ENCODE assay signal across 7 cellular contexts in the genomic region with DNA sequence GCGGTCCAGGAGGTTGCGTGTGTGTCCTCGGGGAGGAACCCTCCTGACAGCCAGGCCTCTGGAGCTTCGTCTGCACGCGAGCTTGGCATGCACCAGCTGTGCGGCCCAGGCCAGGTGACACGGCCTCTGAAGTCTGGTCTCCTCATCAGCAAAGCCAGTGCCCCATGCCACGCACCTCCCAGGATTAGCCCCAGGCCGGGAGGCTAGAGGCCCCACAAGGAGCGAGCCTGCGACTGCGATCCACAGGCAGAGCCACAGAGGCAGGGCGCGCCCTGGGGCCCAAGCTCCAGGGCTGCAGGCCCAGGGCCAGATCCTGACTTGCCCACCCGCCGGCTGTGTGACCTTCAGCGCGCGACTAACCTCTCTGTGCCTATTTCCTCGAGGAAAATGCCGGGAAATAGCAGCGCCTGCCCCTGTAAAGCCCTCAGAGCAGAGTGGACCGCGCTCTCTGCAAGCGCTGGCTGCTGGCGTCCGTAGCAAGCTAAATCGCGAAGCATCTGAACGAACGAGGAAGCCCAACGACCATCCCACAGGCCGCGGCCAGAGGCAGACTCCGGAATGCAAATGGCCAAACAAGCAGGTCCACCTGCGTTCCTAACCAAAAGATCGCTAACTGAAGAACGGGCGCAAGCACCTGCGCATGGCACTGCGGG. TPM values are rescaled to one million over a fixed set of nuclear protein-coding genes. Genes with fewer than 3 reads are reported as not detected.
DNase-seq lines count a peak whose midpoint lies in the region; ATAC-seq and TF ChIP-seq lines count a peak whose summit lies in the region.

No MANE protein-coding gene starts in this region.

- H3K27me3 ChIP-seq in H7 (ENCODE audit: control insufficient read depth, insufficient read depth, low read length), result no peaks in the 10 kb centered on the region
- no peaks in the 10 kb centered on the region for H3K27me3 ChIP-seq in right atrium auricular region
- no peaks in the 10 kb centered on the region for H3K27me3 ChIP-seq in skeletal muscle tissue (ENCODE audit: control insufficient read depth in 3 of 3, insufficient read depth in 3 of 3, low read length in 3 of 3)

- TF ChIP-seq CTCF in WI38 (IDR thresholded peaks at IDR 0.05; ENCODE audit: low read depth, low read length), result no peak
- no peak for TF ChIP-seq CTCF in right atrium auricular region (IDR thresholded peaks at IDR 0.05)

- ATAC-seq in HG03520 (IDR thresholded peaks at IDR 0.05; ENCODE audit: unreplicated experiment) (no peak), GM18505 (IDR thresholded peaks at IDR 0.05; ENCODE audit: unreplicated experiment) (no peak)

- TF ChIP-seq POLR2A in GM18505 (IDR thresholded peaks at IDR 0.05; ENCODE audit: borderline replicate concordance, extremely low read depth, insufficient read depth, insufficient read length), result no peak

- no peaks in the 10 kb centered on the region for H3K9me3 ChIP-seq in right atrium auricular region
- H3K9me3 ChIP-seq in skeletal muscle tissue (ENCODE audit: control insufficient read depth in 3 of 3, low read length in 3 of 3), result no peaks in the 10 kb centered on the region

- DNase-seq in H7, result no peak
- peak; percentile 62 for DNase-seq in right atrium auricular region (ENCODE audit: low spot score)
- no peak for DNase-seq in stimulated activated CD4-positive, alpha-beta T cell treated with anti-CD3 and anti-CD28 coated beads, Interleukin-2, amount 100 ng/mL, for 24 hours

- H3K4me1 ChIP-seq in right atrium auricular region (peaks cover 0 to 22% of the 10 kb centered on the region in 2 donors), skeletal muscle tissue (ENCODE audit: control insufficient read depth in 3 of 3, insufficient read depth in 3 of 3, low read length in 3 of 3) (peaks cover 34 to 53% (median 37%) of the 10 kb centered on the region in 3 donors)

- H3K27ac ChIP-seq in right atrium auricular region (peak overlapping the region; percentile 78 to 83), skeletal muscle tissue (ENCODE audit: low read depth, low read length) (peak overlapping the region; percentile 70)

- peak overlapping the region; percentile 65 to 86 (median 76) for H3K9ac ChIP-seq in skeletal muscle tissue (ENCODE audit: low read depth in 1 of 3, low read length in 3 of 3)

- no peaks in the 10 kb centered on the region; the same call in 1 of the 2 replicates for H3K36me3 ChIP-seq in H7 (replicated peaks; ENCODE audit: control insufficient read depth, insufficient read depth, low read length)
- H3K36me3 ChIP-seq in right atrium auricular region, result peaks cover 30% of the 10 kb centered on the region
- H3K36me3 ChIP-seq in skeletal muscle tissue (ENCODE audit: control insufficient read depth in 3 of 3, insufficient read depth in 3 of 3, low read length in 3 of 3), result peaks cover 21 to 30% (median 29%) of the 10 kb centered on the region in 3 donors

- peak overlapping the region; percentile 61 for H3K4me3 ChIP-seq in H7 (ENCODE audit: insufficient read depth, low read depth, low read length)
- peak overlapping the region; percentile 60 for H3K4me3 ChIP-seq in WI38 (ENCODE audit: low read depth, low read length)
- peak overlapping the region; percentile 45 to 60 for H3K4me3 ChIP-seq in right atrium auricular region
- H3K4me3 ChIP-seq in skeletal muscle tissue (ENCODE audit: low read length in 3 of 3), result peak overlapping the region; percentile 82 to 91 (median 87)

RNA-seq across cellular contexts. Expression of a gene that starts 0.5 kb away (rescaled TPM):
- 18.7 and 22.3 TPM in 2 replicates for total RNA-seq in H7 (2014; rRNA removed; shearing (Covaris generic))
- 10 to 100 TPM; 26.9 to 34.9 TPM for total RNA-seq in right atrium auricular region
- 50.6 TPM for total RNA-seq in skeletal muscle tissue

RNA-seq across cellular contexts. Expression of a gene that starts 53.0 kb away (rescaled TPM):
- total RNA-seq in H7 (2014; rRNA removed; shearing (Covaris generic)), result 18.5 and 24.6 TPM in 2 replicates
- total RNA-seq in right atrium auricular region (10 to 100 TPM; 16.2 to 17.2 TPM), skeletal muscle tissue (38.1 TPM)
